Comparison of ENCODE assay signal across 7 cellular contexts in the genomic region with DNA sequence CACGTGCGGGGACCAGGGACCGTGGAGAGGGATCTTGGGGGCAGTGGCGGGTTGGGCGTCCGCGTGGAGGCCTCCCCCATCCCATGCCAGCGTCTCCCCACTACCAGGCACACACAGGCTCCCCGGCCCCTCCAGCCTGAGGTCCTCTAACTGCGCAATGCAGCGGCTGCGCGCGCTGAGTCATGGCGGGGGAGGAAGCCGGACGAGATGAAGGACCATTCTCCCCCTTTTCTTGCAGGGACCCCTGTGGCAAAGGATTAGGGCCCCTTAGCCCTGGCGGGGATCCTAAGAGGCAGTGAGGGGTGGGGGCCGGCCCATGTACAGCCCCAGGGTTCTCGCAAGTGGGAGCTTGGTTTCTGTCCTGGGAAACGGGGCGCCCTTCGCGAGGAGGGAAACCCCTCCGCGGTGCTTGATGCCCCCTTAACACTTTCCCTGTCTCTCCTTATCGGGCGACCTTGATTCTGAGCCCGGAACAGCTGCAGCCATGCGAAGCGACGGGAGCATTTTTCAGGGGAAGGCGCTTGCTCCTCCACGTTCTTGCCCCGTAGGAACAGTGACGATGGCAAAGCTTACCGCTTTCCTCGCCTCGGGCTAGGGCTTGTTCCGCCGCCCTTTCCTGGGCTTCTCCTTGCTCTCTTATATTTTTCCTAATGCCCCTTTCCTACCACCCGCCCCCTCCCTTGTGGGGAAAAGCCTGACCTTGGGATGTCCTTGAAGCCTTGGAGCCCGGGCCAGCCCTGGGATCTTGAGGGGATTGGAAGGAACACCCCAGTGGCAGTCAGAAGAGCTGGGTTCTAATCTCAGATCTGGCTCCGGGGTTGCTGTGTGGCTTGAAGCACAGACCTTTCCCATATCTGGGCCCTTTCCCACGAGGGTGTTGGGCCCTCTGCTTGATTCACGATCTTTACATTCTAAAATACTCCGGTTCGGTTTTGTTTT. TPM values are rescaled to one million over a fixed set of nuclear protein-coding genes. Genes with fewer than 3 reads are reported as not detected.
DNase-seq lines count a peak whose midpoint lies in the region; ATAC-seq, FAIRE-seq and TF ChIP-seq lines count a peak whose summit lies in the region.

No MANE protein-coding gene starts in this region.

- FAIRE-seq in keratinocyte (lab: Jason Lieb, UNC): no peak

- peaks cover 39 to 42% of the 10 kb centered on the region in 2 experiments for H3K36me3 ChIP-seq in keratinocyte (ENCODE audit: control insufficient read depth in 2 of 2, extremely low read depth in 1 of 2, insufficient read depth in 2 of 2, low read length in 2 of 2)

- H3K27me3 ChIP-seq in keratinocyte (ENCODE audit: control insufficient read depth, extremely low read depth, insufficient read depth, low read length): no peaks in the 10 kb centered on the region

- H3K9ac ChIP-seq in keratinocyte (ENCODE audit: control insufficient read depth, extremely low read depth, insufficient read depth, low read length): peak overlapping the region; percentile 95

- H3K4me1 ChIP-seq in keratinocyte (ENCODE audit: control insufficient read depth, extremely low read depth, insufficient read depth, low read length): peaks cover 35% of the 10 kb centered on the region

- dilution Hi-C loops in keratinocyte (cut with MboI; ENCODE audit: extremely low pct_ligation_motif_present, low sequenced_read_pairs): no loop called here

- peak overlapping the region; percentile 87 to 98 (median 96) for H3K4me3 ChIP-seq in keratinocyte (ENCODE audit: control insufficient read depth in 2 of 3, extremely low read depth in 1 of 3, insufficient read depth in 2 of 3, low read depth in 1 of 3, low read length in 3 of 3)

- H2AFZ ChIP-seq in keratinocyte (ENCODE audit: control insufficient read depth, low read length): no peak overlapping the region

- H4K20me1 ChIP-seq in keratinocyte (ENCODE audit: control insufficient read depth, extremely low read depth, insufficient read depth, low read length): peaks cover 40% of the 10 kb centered on the region

- peak overlapping the region; percentile 92 for H3K27ac ChIP-seq in keratinocyte (ENCODE audit: control insufficient read depth, insufficient read depth, low read length)

- H3K4me2 ChIP-seq in keratinocyte (ENCODE audit: control insufficient read depth, extremely low read depth, insufficient read depth, low read depth, low read length): peak overlapping the region; percentile 97

- ATAC-seq in GM19395 (IDR thresholded peaks at IDR 0.05; ENCODE audit: unreplicated experiment): peak; percentile 6

- no peak for TF ChIP-seq CTCF in keratinocyte (optimal IDR thresholded peaks at IDR 0.05 in 1 of 3, IDR thresholded peaks at IDR 0.05 in 1 of 3, conservative IDR thresholded peaks at IDR 0.05 in 1 of 3; ENCODE audit: extremely low read depth in 1 of 3, insufficient read depth in 2 of 3, low read length in 3 of 3)

- H3K9me1 ChIP-seq in keratinocyte (ENCODE audit: control insufficient read depth, extremely low read depth, insufficient read depth, low read length): no peaks in the 10 kb centered on the region

- DNase-seq in NOMO-1 treated with DMSO at 0.1 percent for 48 hours (lab: John Stamatoyannopoulos, UW; ENCODE audit: unreplicated experiment) (peak; percentile 33), astrocyte of the hippocampus (ENCODE audit: low read depth, low spot score) (peak; percentile 80), keratinocyte (ENCODE audit: low read depth, low spot score) (no peak), LoVo (ENCODE audit: low spot score) (no peak)
- DNase-seq in stimulated activated CD4-positive, alpha-beta T cell treated with anti-CD3 and anti-CD28 coated beads, Interleukin-4, amount 100 ng/mL, for 4 hours: peak; percentile 41 to 51
- DNase-seq in activated CD4-positive, CD25-positive, alpha-beta regulatory T cell treated with anti-CD3 and anti-CD28 coated beads, Interleukin-2, amount 50 U/mL, for 72 hours: no peak

- peaks cover 54% of the 10 kb centered on the region for H3K79me2 ChIP-seq in keratinocyte (ENCODE audit: control insufficient read depth, insufficient read depth, low read length)

- no peaks in the 10 kb centered on the region for H3K9me3 ChIP-seq in keratinocyte (ENCODE audit: control insufficient read depth, low read depth, low read length)

RNA-seq across cellular contexts. Expression of a gene that starts 0.7 kb away (rescaled TPM):
- 740 to 1,250 TPM (median 800 TPM) in 3 replicates for polyA plus RNA-seq in keratinocyte
- 1,790 TPM for polyA plus RNA-seq in keratinocyte (2011; ENCODE audit: low read depth)
- 996 and 1,617 TPM in 2 replicates for polyA plus RNA-seq in keratinocyte (2011; cell fraction: cytosol; rRNA removed)
- 581 and 686 TPM in 2 replicates for polyA plus RNA-seq in keratinocyte (2011; cell fraction: nucleus; rRNA removed)
- 1,357 and 1,695 TPM in 2 replicates for polyA plus RNA-seq in keratinocyte (2012; ENCODE audit: low replicate concordance)
- 1,099 to 2,593 TPM (median 1,237 TPM) in 3 replicates for polyA minus RNA-seq in keratinocyte
- polyA minus RNA-seq in keratinocyte (2011; cell fraction: cytosol; rRNA and poly(A)+ RNA removed): 2,380 TPM
- 410 and 424 TPM in 2 replicates for polyA minus RNA-seq in keratinocyte (2011; cell fraction: nucleus; rRNA and poly(A)+ RNA removed)

RNA-seq across cellular contexts. Expression of a gene that starts 9.6 kb away (rescaled TPM):
- 124 to 188 TPM (median 167 TPM) in 3 replicates for polyA plus RNA-seq in keratinocyte
- 101 TPM for polyA plus RNA-seq in keratinocyte (2011; ENCODE audit: low read depth)
- polyA plus RNA-seq in keratinocyte (2011; cell fraction: cytosol; rRNA removed): 113 and 148 TPM in 2 replicates
- polyA plus RNA-seq in keratinocyte (2011; cell fraction: nucleus; rRNA removed): 120 and 128 TPM in 2 replicates
- 113 and 135 TPM in 2 replicates for polyA plus RNA-seq in keratinocyte (2012; ENCODE audit: low replicate concordance)
- polyA minus RNA-seq in keratinocyte: 294 to 472 TPM (median 388 TPM) in 3 replicates
- polyA minus RNA-seq in keratinocyte (2011; cell fraction: cytosol; rRNA and poly(A)+ RNA removed): 300 TPM
- polyA minus RNA-seq in keratinocyte (2011; cell fraction: nucleus; rRNA and poly(A)+ RNA removed): 58.5 and 62.4 TPM in 2 replicates

RNA-seq across cellular contexts. Expression of a gene that starts 25.5 kb away (rescaled TPM):
- 0.06 to 0.18 TPM (median 0.18 TPM) in 3 replicates for polyA plus RNA-seq in keratinocyte
- 0.77 TPM for polyA plus RNA-seq in keratinocyte (2011; ENCODE audit: low read depth)
- 0.04 and 0.16 TPM in 2 replicates for polyA plus RNA-seq in keratinocyte (2011; cell fraction: cytosol; rRNA removed)
- polyA plus RNA-seq in keratinocyte (2011; cell fraction: nucleus; rRNA removed): 0.32 and 0.61 TPM in 2 replicates
- 0.31 and 0.71 TPM in 2 replicates for polyA plus RNA-seq in keratinocyte (2012; ENCODE audit: low replicate concordance)
- polyA minus RNA-seq in keratinocyte: 0.13 TPM in 1 of 3 replicates, not detected in the others
- polyA minus RNA-seq in keratinocyte (2011; cell fraction: cytosol; rRNA and poly(A)+ RNA removed): not detected
- polyA minus RNA-seq in keratinocyte (2011; cell fraction: nucleus; rRNA and poly(A)+ RNA removed): not detected in 2 replicates

RNA-seq across cellular contexts. Expression of a gene that starts 29.8 kb away (rescaled TPM):
- 13.5 to 16.3 TPM (median 15.7 TPM) in 3 replicates for polyA plus RNA-seq in keratinocyte
- polyA plus RNA-seq in keratinocyte (2011; ENCODE audit: low read depth): 72.9 TPM
- polyA plus RNA-seq in keratinocyte (2011; cell fraction: cytosol; rRNA removed): 9.4 and 21.3 TPM in 2 replicates
- 33.1 and 41.6 TPM in 2 replicates for polyA plus RNA-seq in keratinocyte (2011; cell fraction: nucleus; rRNA removed)
- 23.9 and 110 TPM in 2 replicates for polyA plus RNA-seq in keratinocyte (2012; ENCODE audit: low replicate concordance)
- polyA minus RNA-seq in keratinocyte: 4.7 to 16.4 TPM (median 8.6 TPM) in 3 replicates
- polyA minus RNA-seq in keratinocyte (2011; cell fraction: cytosol; rRNA and poly(A)+ RNA removed): 17.8 TPM
- polyA minus RNA-seq in keratinocyte (2011; cell fraction: nucleus; rRNA and poly(A)+ RNA removed): 6.4 and 7.8 TPM in 2 replicates

RNA-seq across cellular contexts. Expression of a gene that starts 35.1 kb away (rescaled TPM):
- 0.08 TPM in 1 of 3 replicates, not detected in the others for polyA plus RNA-seq in keratinocyte
- polyA plus RNA-seq in keratinocyte (2011; ENCODE audit: low read depth): not detected
- polyA plus RNA-seq in keratinocyte (2011; cell fraction: cytosol; rRNA removed): not detected in 2 replicates
- not detected in 2 replicates for polyA plus RNA-seq in keratinocyte (2011; cell fraction: nucleus; rRNA removed)
- polyA plus RNA-seq in keratinocyte (2012; ENCODE audit: low replicate concordance): not detected in 2 replicates
- polyA minus RNA-seq in keratinocyte: not detected in 3 replicates
- polyA minus RNA-seq in keratinocyte (2011; cell fraction: cytosol; rRNA and poly(A)+ RNA removed): not detected
- polyA minus RNA-seq in keratinocyte (2011; cell fraction: nucleus; rRNA and poly(A)+ RNA removed): not detected in 2 replicates

Comparison
In these comparisons a context has a peak if more than half of its experiments do, and no peak if none do; other contexts are left out.
1. DNase-seq: peak in NOMO-1 treated with DMSO at 0.1 percent for 48 hours (single experiment), astrocyte of the hippocampus (single experiment) and stimulated activated CD4-positive, alpha-beta T cell treated with anti-CD3 and anti-CD28 coated beads, Interleukin-4, amount 100 ng/mL, for 4 hours (2 of 2); none in keratinocyte (single experiment), LoVo (single experiment) and activated CD4-positive, CD25-positive, alpha-beta regulatory T cell treated with anti-CD3 and anti-CD28 coated beads, Interleukin-2, amount 50 U/mL, for 72 hours (single experiment).